In the genomic region with DNA sequence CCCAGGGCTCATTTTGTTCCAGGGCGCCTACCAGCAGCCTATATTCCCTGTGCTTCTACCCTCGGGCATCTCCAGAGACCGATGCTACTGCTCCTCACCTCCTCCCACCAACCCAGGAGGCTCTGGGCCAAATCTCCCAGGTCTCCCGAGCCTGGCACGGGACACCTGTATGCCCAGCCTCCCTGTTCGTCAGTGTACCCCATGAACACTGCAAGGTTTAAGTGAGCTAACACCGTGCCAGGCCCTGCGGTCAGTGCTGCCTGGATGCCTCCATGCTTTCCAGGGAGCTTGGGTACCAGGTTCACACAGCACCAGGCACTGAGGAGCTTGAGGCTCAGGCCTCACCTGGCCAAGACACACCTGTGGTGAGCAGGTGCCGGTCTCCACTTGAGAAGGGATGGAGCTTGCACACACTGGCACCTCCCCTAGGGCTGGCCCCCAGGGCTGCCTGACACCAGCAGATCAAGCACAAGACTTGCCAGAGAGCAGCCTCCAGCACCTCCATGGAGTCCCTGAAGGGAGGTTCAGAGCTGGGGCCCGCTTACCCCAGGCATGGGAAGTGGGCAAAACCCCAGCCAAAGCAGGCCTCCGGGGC, we compare ENCODE assay signal across 25 cellular contexts.
"Had no signal": no experiment of that assay in that cellular context is flagged by ENCODE, and none has a peak within 500 bp of the region (broad histone marks: within the 10 kb centered on the region; RNA-seq: fewer than 3 reads in every experiment).

No MANE protein-coding gene starts in this region.

- H3K27ac Mint-ChIP-seq: activated naive CD8-positive, alpha-beta T cell; activated T-helper 2 cell treated with anti-CD3 and anti-CD28 coated beads, Interferon-gamma antibody, Interleukin-2, Interleukin-4, amounts not matched to agents 10 μg/mL and 5 μg/mL and 100 μg/mL, durations not matched to agents 14 hours and 24 hours and 36 hours; mesothelial cell of epicardium; neural progenitor cell; stimulated activated naive CD8-positive, alpha-beta T cell treated with anti-CD3 and anti-CD28 coated beads, Interleukin-15, amount 100 ng/mL, for 72 hours; T-helper 1 cell treated with Interleukin-12 subunit alpha and Interleukin-12 subunit beta and Interleukin-4 antibody, amounts not matched to agents 30 μg/mL and 1 μg/mL, for 36 hours had no signal

- H3K4me3 Mint-ChIP-seq: activated naive CD8-positive, alpha-beta T cell; activated T-cell treated with anti-CD3 and anti-CD28 coated beads, Interleukin-2, amount 50 U/mL, for 4 hours; mesothelial cell of epicardium; naive thymus-derived CD8-positive, alpha-beta T cell; neural progenitor cell; stimulated activated naive CD8-positive, alpha-beta T cell treated with anti-CD3 and anti-CD28 coated beads, Interleukin-15, amount 100 ng/mL, for 72 hours; T-helper 1 cell treated with Interleukin-12 subunit alpha and Interleukin-12 subunit beta and Interleukin-4 antibody, amounts not matched to agents 30 μg/mL and 1 μg/mL, for 36 hours had no signal

- DNase-seq: activated CD4-positive, alpha-beta T cell treated with anti-CD3 and anti-CD28 coated beads for 4 hours; activated CD4-positive, alpha-beta T cell treated with anti-CD3 and anti-CD28 coated beads, Interleukin-2, amount 50 U/mL, for 48 hours; activated CD4-positive, CD25-positive, alpha-beta regulatory T cell; activated CD8-positive, alpha-beta memory T cell treated with anti-CD3 and anti-CD28 coated beads, Interleukin-2, amount 50 U/mL, for 48 hours; activated naive CD4-positive, alpha-beta T cell; activated T-cell treated with anti-CD3 and anti-CD28 coated beads, Interleukin-2, amount 50 U/mL, for 4 hours; adrenal gland; cerebellar nuclear complex; heart right ventricle; mammary epithelial cell; naive thymus-derived CD8-positive, alpha-beta T cell; retina; stimulated activated CD4-positive, alpha-beta T cell treated with anti-CD3 and anti-CD28 coated beads, Interleukin-4, amount 100 ng/mL, for 4 hours; stimulated activated naive CD8-positive, alpha-beta T cell treated with anti-CD3 and anti-CD28 coated beads, Interleukin-15, amount 100 ng/mL, for 72 hours; trophoblast cell had no signal

- H3K27ac ChIP-seq: coronary artery, epithelial cell of prostate, left lung, neural progenitor cell, suprapubic skin, vagina had no signal

- H3K27me3 Mint-ChIP-seq: activated naive CD8-positive, alpha-beta T cell; naive thymus-derived CD8-positive, alpha-beta T cell; stimulated activated naive CD8-positive, alpha-beta T cell treated with anti-CD3 and anti-CD28 coated beads, Interleukin-15, amount 100 ng/mL, for 72 hours had no signal

- H3K27me3 ChIP-seq: adrenal gland, heart right ventricle, left lung, neural progenitor cell, suprapubic skin, vagina had no signal

- H3K9me3 ChIP-seq: adrenal gland, heart right ventricle, left lung, suprapubic skin, vagina had no signal

- H3K9me3 Mint-ChIP-seq: activated T-cell treated with anti-CD3 and anti-CD28 coated beads, Interleukin-2, amount 50 U/mL, for 4 hours; activated T-helper 2 cell treated with anti-CD3 and anti-CD28 coated beads, Interferon-gamma antibody, Interleukin-2, Interleukin-4, amounts not matched to agents 10 μg/mL and 5 μg/mL and 100 μg/mL, durations not matched to agents 14 hours and 24 hours and 36 hours; mesothelial cell of epicardium; naive thymus-derived CD8-positive, alpha-beta T cell; neural progenitor cell; stimulated activated naive CD8-positive, alpha-beta T cell treated with anti-CD3 and anti-CD28 coated beads, Interleukin-15, amount 100 ng/mL, for 72 hours; T-helper 1 cell treated with Interleukin-12 subunit alpha and Interleukin-12 subunit beta and Interleukin-4 antibody, amounts not matched to agents 30 μg/mL and 1 μg/mL, for 36 hours had no signal

- H3K36me3 ChIP-seq: neural progenitor cell, vagina had no signal

- H3K4me3 ChIP-seq: adrenal gland, coronary artery, heart right ventricle, left lung, neural progenitor cell, suprapubic skin, vagina had no signal

- H3K36me3 Mint-ChIP-seq: neural progenitor cell had no signal

- ATAC-seq: activated T-cell treated with anti-CD3 and anti-CD28 coated beads, Interleukin-2, amount 50 U/mL, for 4 hours; left lung; naive thymus-derived CD8-positive, alpha-beta T cell; stimulated activated naive CD8-positive, alpha-beta T cell treated with anti-CD3 and anti-CD28 coated beads, Interleukin-15, amount 100 ng/mL, for 72 hours had no signal
